In genomic region chr12:13864081-13864673, GRCh38 we compare ENCODE assay signal across 8 cellular contexts.
DNase-seq lines count a peak whose midpoint lies in the region; ATAC-seq and TF ChIP-seq lines count a peak whose summit lies in the region.

No MANE protein-coding gene starts in this region.

- peak; percentile 85 for DNase-seq in GM03348 (ENCODE audit: low spot score)
- peak; percentile 70 for DNase-seq in H4 (ENCODE audit: low spot score)
- peak; percentile 50 for DNase-seq in RPMI7951 (ENCODE audit: low read depth)
- DNase-seq in activated naive CD4-positive, alpha-beta T cell treated with anti-CD3 and anti-CD28 coated beads, Interleukin-2, amount 50 U/mL, for 72 hours (ENCODE audit: low spot score in 2 of 2) = peak in 1 of 2 donors; percentile 61
- peak; percentile 84 for DNase-seq in left cardiac atrium
- peak; percentile 77 for DNase-seq in renal cortical epithelial cell (ENCODE audit: low read depth)
- DNase-seq in activated gamma-delta T cell treated with Interleukin-2 at 50 U/mL for 16 hours = no peak

- intact Hi-C loops in left cardiac atrium (cut with DNase I) = loop anchor here (5.0 to 10.0 kb wide), 2 partner anchors 119 to 303 kb away; no protein-coding TSS in a partner anchor

- no peak overlapping the region for H3K27ac Mint-ChIP-seq in activated naive CD4-positive, alpha-beta T cell treated with anti-CD3 and anti-CD28 coated beads, Interleukin-2, amount 50 U/mL, for 72 hours

- peak; percentile 98 for TF ChIP-seq CTCF in LNCAP (IDR thresholded peaks at IDR 0.05)

- no peaks in the 10 kb centered on the region for H3K36me3 Mint-ChIP-seq in activated naive CD4-positive, alpha-beta T cell treated with anti-CD3 and anti-CD28 coated beads, Interleukin-2, amount 50 U/mL, for 72 hours

- H3K9me3 Mint-ChIP-seq in activated naive CD4-positive, alpha-beta T cell treated with anti-CD3 and anti-CD28 coated beads, Interleukin-2, amount 50 U/mL, for 72 hours = no peaks in the 10 kb centered on the region

- peak; percentile 41 to 59 for ATAC-seq in activated naive CD4-positive, alpha-beta T cell treated with anti-CD3 and anti-CD28 coated beads, Interleukin-2, amount 50 U/mL, for 72 hours
- peak; percentile 77 to 84 for ATAC-seq in left cardiac atrium
